8 cellular contexts compared by ENCODE assay signal in genomic region chr6:73451166-73452106, GRCh38. TPM values are rescaled to one million over a fixed set of nuclear protein-coding genes. Genes with fewer than 3 reads are reported as not detected.
DNase-seq lines count a peak whose midpoint lies in the region; ATAC-seq and TF ChIP-seq lines count a peak whose summit lies in the region.

No MANE protein-coding gene starts in this region.

- CTCF ChIA-PET in activated CD8-positive, alpha-beta T cell treated with anti-CD3 and anti-CD28 coated beads for 36 hours (lab: Charles Lee), result interaction anchor here (1.0 to 1.9 kb wide), 3 partner anchors 10 to 161 kb away, joined by 3 to 6 read pairs (median 5); partner anchors contain the start of gene MTO1

- H3K27me3 ChIP-seq in endocrine pancreas (ENCODE audit: control insufficient read depth, insufficient read depth, low read length), result no peaks in the 10 kb centered on the region

- H3K9ac ChIP-seq in endocrine pancreas (ENCODE audit: control insufficient read depth, insufficient read depth, low read length), result no peak overlapping the region

- H3K4me1 ChIP-seq in endocrine pancreas (ENCODE audit: control insufficient read depth, insufficient read depth, low read length) (no peaks in the 10 kb centered on the region), mesodermal cell (ENCODE audit: control insufficient read depth, insufficient read depth, low read length, poor library complexity, severe bottlenecking) (no peaks in the 10 kb centered on the region)

- H3K27ac ChIP-seq in mesodermal cell (ENCODE audit: low read depth, low read length, severe bottlenecking), result no peak overlapping the region

- intact Hi-C loops in activated CD8-positive, alpha-beta T cell treated with anti-CD3 and anti-CD28 coated beads for 36 hours (cut with micrococcal nuclease), result no loop called here

- peaks cover 30% of the 10 kb centered on the region for H3K36me3 Mint-ChIP-seq in activated CD8-positive, alpha-beta T cell treated with anti-CD3 and anti-CD28 coated beads for 36 hours (ENCODE audit: low read depth)
- peaks cover 17 to 25% of the 10 kb centered on the region in 2 donors for H3K36me3 Mint-ChIP-seq in stimulated activated naive B cell treated with anti-CD40 and anti-IgM and Interleukin-4, amounts not matched to agents 10 μg/mL and 1 μg/mL and 100 μg/mL, for 72 hours

- 14 to 19% methylated on average over 71 to 76 of the region's 80 CpGs for WGBS in mesodermal cell (ENCODE audit: insufficient coverage in 2 of 2), 2 experiments

- H3K36me3 ChIP-seq in endocrine pancreas (ENCODE audit: control insufficient read depth, insufficient read depth, low read length) (no peaks in the 10 kb centered on the region), mesodermal cell (ENCODE audit: control insufficient read depth, insufficient read depth, low read length) (no peaks in the 10 kb centered on the region)

- peak overlapping the region; percentile 91 for H3K27ac Mint-ChIP-seq in activated CD8-positive, alpha-beta T cell treated with anti-CD3 and anti-CD28 coated beads for 36 hours
- H3K27ac Mint-ChIP-seq in stimulated activated naive B cell treated with anti-CD40 and anti-IgM and Interleukin-4, amounts not matched to agents 10 μg/mL and 1 μg/mL and 100 μg/mL, for 72 hours, result peak overlapping the region; percentile 95

- H3K27me3 Mint-ChIP-seq in activated CD8-positive, alpha-beta T cell treated with anti-CD3 and anti-CD28 coated beads for 36 hours, result no peaks in the 10 kb centered on the region
- no peaks in the 10 kb centered on the region for H3K27me3 Mint-ChIP-seq in stimulated activated naive B cell treated with anti-CD40 and anti-IgM and Interleukin-4, amounts not matched to agents 10 μg/mL and 1 μg/mL and 100 μg/mL, for 72 hours

- peak overlapping the region; percentile 19 for H3K4me3 ChIP-seq in endocrine pancreas (ENCODE audit: control insufficient read depth, insufficient read depth, low read length)
- H3K4me3 ChIP-seq in mesodermal cell (ENCODE audit: extremely low read depth, insufficient read depth, low read length, poor library complexity, severe bottlenecking), result peak overlapping the region; percentile 26

- POLR2A ChIA-PET in activated CD8-positive, alpha-beta T cell treated with anti-CD3 and anti-CD28 coated beads for 36 hours (lab: Charles Lee), result interaction anchor here (0.5 to 4.1 kb wide), 22 partner anchors 10 to 1833 kb away, joined by 3 to 61 read pairs (median 5); partner anchors contain the start of genes EEF1A1, KCNQ5, MTO1 and SLC17A5

- peak; percentile 50 for ATAC-seq in HG02938 (IDR thresholded peaks at IDR 0.05; ENCODE audit: unreplicated experiment)
- peak; percentile 52 for ATAC-seq in activated CD8-positive, alpha-beta T cell treated with anti-CD3 and anti-CD28 coated beads for 36 hours
- ATAC-seq in stimulated activated naive B cell treated with anti-CD40 and anti-IgM and Interleukin-4, amounts not matched to agents 10 μg/mL and 1 μg/mL and 100 μg/mL, for 72 hours (replicated peaks), result peak; percentile 69 to 72

- H3K9me3 ChIP-seq in endocrine pancreas (ENCODE audit: control insufficient read depth, low read length), result no peaks in the 10 kb centered on the region
- no peaks in the 10 kb centered on the region for H3K9me3 ChIP-seq in mesodermal cell (ENCODE audit: control insufficient read depth, low read length)

- peak; percentile 7 for DNase-seq in NCI-H1092 treated with DMSO at 0.1 percent for 48 hours (lab: John Stamatoyannopoulos, UW)
- no peak for DNase-seq in NCI-H1092 (lab: John Stamatoyannopoulos, UW)
- DNase-seq in NCI-H345 (lab: John Stamatoyannopoulos, UW), result peak; percentile 39
- peak; percentile 62 for DNase-seq in activated CD8-positive, alpha-beta T cell treated with anti-CD3 and anti-CD28 coated beads for 36 hours
- DNase-seq in stimulated activated naive B cell treated with anti-CD40 and anti-IgM and Interleukin-4, amounts not matched to agents 10 μg/mL and 1 μg/mL and 100 μg/mL, for 72 hours, result peak; percentile 47

- TF ChIP-seq CTCF in activated CD8-positive, alpha-beta T cell treated with anti-CD3 and anti-CD28 coated beads for 36 hours (IDR thresholded peaks at IDR 0.05), result no peak

- H3K9me3 Mint-ChIP-seq in activated CD8-positive, alpha-beta T cell treated with anti-CD3 and anti-CD28 coated beads for 36 hours, result no peaks in the 10 kb centered on the region
- peaks cover 0 to 4% of the 10 kb centered on the region in 2 donors for H3K9me3 Mint-ChIP-seq in stimulated activated naive B cell treated with anti-CD40 and anti-IgM and Interleukin-4, amounts not matched to agents 10 μg/mL and 1 μg/mL and 100 μg/mL, for 72 hours

- peaks cover 17% of the 10 kb centered on the region for H3K4me1 Mint-ChIP-seq in activated CD8-positive, alpha-beta T cell treated with anti-CD3 and anti-CD28 coated beads for 36 hours (ENCODE audit: low read depth)
- H3K4me1 Mint-ChIP-seq in stimulated activated naive B cell treated with anti-CD40 and anti-IgM and Interleukin-4, amounts not matched to agents 10 μg/mL and 1 μg/mL and 100 μg/mL, for 72 hours, result peaks cover 10 to 35% of the 10 kb centered on the region in 2 donors

- H3K4me3 Mint-ChIP-seq in activated CD8-positive, alpha-beta T cell treated with anti-CD3 and anti-CD28 coated beads for 36 hours, result peak overlapping the region; percentile 93
- peak overlapping the region; percentile 95 to 96 for H3K4me3 Mint-ChIP-seq in stimulated activated naive B cell treated with anti-CD40 and anti-IgM and Interleukin-4, amounts not matched to agents 10 μg/mL and 1 μg/mL and 100 μg/mL, for 72 hours

RNA-seq across cellular contexts. Expression of gene CGAS, which starts 0.7 kb away (rescaled TPM):
- 10 to 100 TPM; 21.1 to 23.2 TPM for total RNA-seq in activated CD8-positive, alpha-beta T cell treated with anti-CD3 and anti-CD28 coated beads for 36 hours
- polyA plus RNA-seq in mesodermal cell (2013, experiment 1 of 2), result 0.26 TPM
- polyA plus RNA-seq in mesodermal cell (2013, experiment 2 of 2), result 0.51 TPM

RNA-seq across cellular contexts. Expression of gene MTO1, which starts 10.1 kb away (rescaled TPM):
- total RNA-seq in activated CD8-positive, alpha-beta T cell treated with anti-CD3 and anti-CD28 coated beads for 36 hours, result 10 to 100 TPM; 42.1 to 43.2 TPM
- 20.2 TPM for polyA plus RNA-seq in mesodermal cell (2013, experiment 1 of 2)
- polyA plus RNA-seq in mesodermal cell (2013, experiment 2 of 2), result 20.4 TPM

RNA-seq across cellular contexts. Expression of gene DDX43, which starts 56.8 kb away (rescaled TPM):
- total RNA-seq in activated CD8-positive, alpha-beta T cell treated with anti-CD3 and anti-CD28 coated beads for 36 hours, result under 1 TPM; 0.16 to 0.31 TPM
- not detected for polyA plus RNA-seq in mesodermal cell (2013, experiment 1 of 2)
- polyA plus RNA-seq in mesodermal cell (2013, experiment 2 of 2), result not detected
